20 cellular contexts compared by ENCODE assay signal in genomic region chr1:209855623-209856022, GRCh38. TPM values are rescaled to one million over a fixed set of nuclear protein-coding genes. Genes with fewer than 3 reads are reported as not detected.
DNase-seq lines count a peak whose midpoint lies in the region; ATAC-seq, FAIRE-seq and TF ChIP-seq lines count a peak whose summit lies in the region.
"Had no signal": no experiment of that assay in that cellular context is flagged by ENCODE, and none has a peak within 500 bp of the region (broad histone marks: within the 10 kb centered on the region; RNA-seq: fewer than 3 reads in every experiment).

No MANE protein-coding gene starts in this region.

- no peak overlapping the region for H2AFZ ChIP-seq in HepG2 (ENCODE audit: low read length)

- no TSS peak for BruUV-seq in HepG2 (replicated peaks; lab: Mats Ljungman, UMichigan)

- ATAC-seq in effector memory CD8-positive, alpha-beta T cell (replicated peaks), result no peak
- ATAC-seq in HepG2, result no peak
- ATAC-seq: K562, PC-3, SK-N-SH treated with all-trans-retinoic acid at 6 μM for 48 hours, T-cell had no signal

- H3K36me3 Mint-ChIP-seq in effector memory CD8-positive, alpha-beta T cell (ENCODE audit: insufficient read depth), result peaks cover 34% of the 10 kb centered on the region
- peaks cover 21% of the 10 kb centered on the region for H3K36me3 Mint-ChIP-seq in activated CD4-positive, alpha-beta T cell treated with anti-CD3 and anti-CD28 coated beads, Interleukin-2, amount 10 ng/mL, durations not matched to agents 7 days and 5 days (ENCODE audit: low read depth)

- H3K9me3 ChIP-seq in BLaER1 (peaks cover 13% of the 10 kb centered on the region), HepG2 (ENCODE audit: low read length) (no peaks in the 10 kb centered on the region)

- H4K20me1 ChIP-seq in BLaER1 (no peaks in the 10 kb centered on the region), HepG2 (ENCODE audit: insufficient read depth, low read length) (no peaks in the 10 kb centered on the region)

- H3K36me3 ChIP-seq in BLaER1 (peaks cover 50% of the 10 kb centered on the region), HepG2 (replicated peaks in 1 of 2; ENCODE audit: control insufficient read depth in 1 of 2, insufficient read depth in 2 of 2, low read length in 2 of 2) (peaks cover 8 to 31% of the 10 kb centered on the region in 2 experiments; a peak in 4 of 5 replicates)

- H3K4me1 ChIP-seq in BLaER1 (peaks cover 40% of the 10 kb centered on the region), HepG2 (ENCODE audit: insufficient read depth, low read length) (no peaks in the 10 kb centered on the region)

- no peak overlapping the region for H3K4me3 Mint-ChIP-seq in effector memory CD8-positive, alpha-beta T cell
- no peak overlapping the region for H3K4me3 Mint-ChIP-seq in activated CD4-positive, alpha-beta T cell treated with anti-CD3 and anti-CD28 coated beads, Interleukin-2, amount 10 ng/mL, durations not matched to agents 7 days and 5 days
- H3K4me3 Mint-ChIP-seq: CD14-positive monocyte, T-cell had no signal

- CTCF ChIA-PET in activated CD4-positive, alpha-beta T cell treated with anti-CD3 and anti-CD28 coated beads, Interleukin-2, amount 10 ng/mL, durations not matched to agents 7 days and 5 days (lab: Charles Lee), result interaction anchor here (1.8 kb wide), 1 partner anchor 44 kb away, joined by 4 read pairs; no protein-coding TSS in a partner anchor
- CTCF ChIA-PET in HepG2 (lab: Yijun Ruan, JAX; ENCODE audit: low intra/inter-chr PET ratio, low total read pairs), result no interaction called here

- H3K27ac ChIP-seq in BLaER1, result no peak overlapping the region
- H3K27ac ChIP-seq in HepG2 (ENCODE audit: extremely low read length, insufficient read depth, low read length), result no peak overlapping the region
- H3K27ac ChIP-seq: RWPE1 had no signal

- no peak overlapping the region for H3K9ac ChIP-seq in BLaER1
- H3K9ac ChIP-seq in HepG2 (ENCODE audit: insufficient read depth, low read depth, low read length), result no peak overlapping the region

- peaks cover 0 to under 1% of the 10 kb centered on the region in 2 donors for H3K27me3 Mint-ChIP-seq in effector memory CD8-positive, alpha-beta T cell
- no peaks in the 10 kb centered on the region for H3K27me3 Mint-ChIP-seq in activated CD4-positive, alpha-beta T cell treated with anti-CD3 and anti-CD28 coated beads, Interleukin-2, amount 10 ng/mL, durations not matched to agents 7 days and 5 days
- H3K27me3 Mint-ChIP-seq: T-cell had no signal

- POLR2A ChIA-PET in activated CD4-positive, alpha-beta T cell treated with anti-CD3 and anti-CD28 coated beads, Interleukin-2, amount 10 ng/mL, durations not matched to agents 7 days and 5 days (lab: Charles Lee), result no interaction called here
- POLR2A ChIA-PET in HepG2 (lab: Yijun Ruan, JAX), result interaction anchor here (0.8 kb wide), 1 partner anchor 17 kb away, joined by 3 read pairs; no protein-coding TSS in a partner anchor

- no peak for TF ChIP-seq CTCF in HepG2 (CRISPR knock-in tag; IDR thresholded peaks at IDR 0.05)

- intact Hi-C loops in HepG2 (cut with micrococcal nuclease; ENCODE audit: unreplicated experiment), result no loop called here

- H3K4me3 ChIP-seq in BLaER1 (no peak overlapping the region), HepG2 (replicated peaks in 1 of 3; ENCODE audit: insufficient read depth in 1 of 3, low read depth in 2 of 3, low read length in 3 of 3) (no peak overlapping the region)
- H3K4me3 ChIP-seq: K562 had no signal

- no peaks in the 10 kb centered on the region for H3K27me3 ChIP-seq in BLaER1
- no peaks in the 10 kb centered on the region for H3K27me3 ChIP-seq in HepG2 (ENCODE audit: control insufficient read depth in 1 of 2, insufficient read depth in 2 of 2, low read length in 2 of 2)

- in situ Hi-C loops in HepG2 (cut with HindIII; ENCODE audit: extremely low pct_ligation_motif_present, low pct_unique_long_range_greater_than_20kb), result loop anchor here (25.0 kb wide), 1 partner anchor 457 kb away; no protein-coding TSS in a partner anchor

- peak; percentile 91 for DNase-seq in DMS 273 (lab: John Stamatoyannopoulos, UW; ENCODE audit: unreplicated experiment)
- peak; percentile 95 for DNase-seq in NCI-H69 (lab: John Stamatoyannopoulos, UW)
- DNase-seq in effector memory CD8-positive, alpha-beta T cell, result no peak
- DNase-seq in activated CD4-positive, alpha-beta T cell treated with anti-CD3 and anti-CD28 coated beads, Interleukin-2, amount 10 ng/mL, durations not matched to agents 7 days and 5 days, result no peak
- no peak for DNase-seq in HepG2 (ENCODE audit: low spot score)
- no peak for DNase-seq in GOT3 (lab: John Stamatoyannopoulos, UW)
- DNase-seq: ACHN, GDM1, HCEC 1CT, NCI-H1105, NCI-H1930, PC-3, SIG-M5, T-cell had no signal

- no peak for FAIRE-seq in HepG2 (lab: Jason Lieb, UNC)
- FAIRE-seq: GM19239, K562 had no signal

- no peak for TF ChIP-seq POLR2A in HepG2 (IDR thresholded peaks at IDR 0.05; ENCODE audit: insufficient read depth in 1 of 2, low read depth in 2 of 2, low read length in 2 of 2)

- H3K9me3 Mint-ChIP-seq in effector memory CD8-positive, alpha-beta T cell, result no peaks in the 10 kb centered on the region
- no peaks in the 10 kb centered on the region for H3K9me3 Mint-ChIP-seq in activated CD4-positive, alpha-beta T cell treated with anti-CD3 and anti-CD28 coated beads, Interleukin-2, amount 10 ng/mL, durations not matched to agents 7 days and 5 days
- H3K9me3 Mint-ChIP-seq: T-cell had no signal

- no peak for TF ChIP-seq EP300 in HepG2 (IDR thresholded peaks at IDR 0.05; ENCODE audit: low read depth in 2 of 2, low read length in 2 of 2)
- TF ChIP-seq EP300 in HepG2 (CRISPR knock-in tag; IDR thresholded peaks at IDR 0.05; ENCODE audit: borderline replicate concordance), result no peak

- TF ChIP-seq RAD21 in HepG2 (CRISPR knock-in tag; IDR thresholded peaks at IDR 0.05), result no peak

- WGBS in HepG2 (ENCODE audit: low lambda C conversion rate), result 100% methylated on average over 2 of the region's 5 CpGs

- H3K27ac Mint-ChIP-seq in effector memory CD8-positive, alpha-beta T cell, result peak overlapping the region; percentile 22 to 65
- no peak overlapping the region for H3K27ac Mint-ChIP-seq in activated CD4-positive, alpha-beta T cell treated with anti-CD3 and anti-CD28 coated beads, Interleukin-2, amount 10 ng/mL, durations not matched to agents 7 days and 5 days

- H3K4me2 ChIP-seq in BLaER1 (peak overlapping the region; percentile 38), HepG2 (ENCODE audit: low read depth, low read length) (no peak overlapping the region)

- H3K79me2 ChIP-seq in HepG2 (ENCODE audit: insufficient read depth, low read length), result no peaks in the 10 kb centered on the region

- no peaks in the 10 kb centered on the region for H3K4me1 Mint-ChIP-seq in effector memory CD8-positive, alpha-beta T cell (ENCODE audit: low read depth in 2 of 2)
- H3K4me1 Mint-ChIP-seq in activated CD4-positive, alpha-beta T cell treated with anti-CD3 and anti-CD28 coated beads, Interleukin-2, amount 10 ng/mL, durations not matched to agents 7 days and 5 days, result peaks cover 6% of the 10 kb centered on the region

RNA-seq across cellular contexts. Expression of gene UTP25, which starts 27.9 kb away (rescaled TPM):
- total RNA-seq in activated CD4-positive, alpha-beta T cell treated with anti-CD3 and anti-CD28 coated beads, Interleukin-2, amount 10 ng/mL, durations not matched to agents 7 days and 5 days, result 1 to 10 TPM; 8.4 to 9.5 TPM
- total RNA-seq in HepG2 (2016; rRNA removed; fragmentation: Illumina TruSeq; extraction: Trizol), result 5.7 and 6.6 TPM in 2 replicates
- total RNA-seq in HepG2 (2016; cell fraction: cytosol; rRNA removed; fragmentation: Illumina TruSeq; extraction: Trizol; ENCODE audit: low read depth), result 0.53 and 0.81 TPM in 2 replicates
- total RNA-seq in HepG2 (2016; cell fraction: insoluble cytoplasmic fraction; rRNA removed; fragmentation: Illumina TruSeq; extraction: Trizol), result 5.6 and 6.7 TPM in 2 replicates
- 1.3 and 1.5 TPM in 2 replicates for total RNA-seq in HepG2 (2016; cell fraction: membrane; rRNA removed; fragmentation: Illumina TruSeq; extraction: Trizol)
- total RNA-seq in HepG2 (2016; cell fraction: nucleus; rRNA removed; fragmentation: Illumina TruSeq; extraction: Trizol), result 8.4 and 8.5 TPM in 2 replicates
- 4.4 and 4.8 TPM in 2 replicates for polyA plus RNA-seq in HepG2 (2011; rRNA removed)
- polyA plus RNA-seq in HepG2 (2011; cell fraction: cytosol; rRNA removed), result 2.2 and 3.6 TPM in 2 replicates
- 4.4 and 4.6 TPM in 2 replicates for polyA plus RNA-seq in HepG2 (2011; cell fraction: nucleus; rRNA removed)
- 3.8 and 4.2 TPM in 2 replicates for polyA plus RNA-seq in HepG2 (2012)
- polyA plus RNA-seq in HepG2 (2016; cell fraction: cytosol; fragmentation: Illumina TruSeq; extraction: Trizol; ENCODE audit: low read depth), result 0.15 and 0.20 TPM in 2 replicates
- polyA plus RNA-seq in HepG2 (2016; cell fraction: insoluble cytoplasmic fraction; fragmentation: Illumina TruSeq; extraction: Trizol; ENCODE audit: low read depth), result 5.4 and 5.9 TPM in 2 replicates
- 0.49 and 0.59 TPM in 2 replicates for polyA plus RNA-seq in HepG2 (2016; cell fraction: membrane; fragmentation: Illumina TruSeq; extraction: Trizol; ENCODE audit: low read depth)
- polyA plus RNA-seq in HepG2 (2016; cell fraction: nucleus; fragmentation: Illumina TruSeq; extraction: Trizol; ENCODE audit: insufficient read depth, low read depth), result 4.6 and 5.1 TPM in 2 replicates
- 7.4 and 25.4 TPM in 2 replicates for polyA minus RNA-seq in HepG2 (2011; rRNA and poly(A)+ RNA removed; ENCODE audit: low replicate concordance)
- polyA minus RNA-seq in HepG2 (2011; cell fraction: cytosol; rRNA and poly(A)+ RNA removed), result 2.7 and 4.1 TPM in 2 replicates
- 24.7 and 28.3 TPM in 2 replicates for polyA minus RNA-seq in HepG2 (2011; cell fraction: nucleus; rRNA and poly(A)+ RNA removed)

RNA-seq across cellular contexts. Expression of gene IRF6, which starts 49.7 kb away (rescaled TPM):
- not detected for total RNA-seq in activated CD4-positive, alpha-beta T cell treated with anti-CD3 and anti-CD28 coated beads, Interleukin-2, amount 10 ng/mL, durations not matched to agents 7 days and 5 days
- total RNA-seq in HepG2 (2016; rRNA removed; fragmentation: Illumina TruSeq; extraction: Trizol), result 0.02 TPM in 1 of 2 replicates, not detected in the other
- total RNA-seq in HepG2 (2016; cell fraction: cytosol; rRNA removed; fragmentation: Illumina TruSeq; extraction: Trizol; ENCODE audit: low read depth), result not detected in 2 replicates
- not detected in 2 replicates for total RNA-seq in HepG2 (2016; cell fraction: insoluble cytoplasmic fraction; rRNA removed; fragmentation: Illumina TruSeq; extraction: Trizol)
- total RNA-seq in HepG2 (2016; cell fraction: membrane; rRNA removed; fragmentation: Illumina TruSeq; extraction: Trizol), result not detected in 2 replicates
- not detected in 2 replicates for total RNA-seq in HepG2 (2016; cell fraction: nucleus; rRNA removed; fragmentation: Illumina TruSeq; extraction: Trizol)
- 0.05 TPM in 1 of 2 replicates, not detected in the other for polyA plus RNA-seq in HepG2 (2011; rRNA removed)
- polyA plus RNA-seq in HepG2 (2011; cell fraction: cytosol; rRNA removed), result 0.01 and 0.05 TPM in 2 replicates
- not detected in 2 replicates for polyA plus RNA-seq in HepG2 (2011; cell fraction: nucleus; rRNA removed)
- not detected in 2 replicates for polyA plus RNA-seq in HepG2 (2012)
- not detected in 2 replicates for polyA plus RNA-seq in HepG2 (2016; cell fraction: cytosol; fragmentation: Illumina TruSeq; extraction: Trizol; ENCODE audit: low read depth)
- polyA plus RNA-seq in HepG2 (2016; cell fraction: insoluble cytoplasmic fraction; fragmentation: Illumina TruSeq; extraction: Trizol; ENCODE audit: low read depth), result not detected in 2 replicates
- polyA plus RNA-seq in HepG2 (2016; cell fraction: membrane; fragmentation: Illumina TruSeq; extraction: Trizol; ENCODE audit: low read depth), result not detected in 2 replicates
- polyA plus RNA-seq in HepG2 (2016; cell fraction: nucleus; fragmentation: Illumina TruSeq; extraction: Trizol; ENCODE audit: insufficient read depth, low read depth), result not detected in 2 replicates
- 0.70 TPM in 1 of 2 replicates, not detected in the other for polyA minus RNA-seq in HepG2 (2011; rRNA and poly(A)+ RNA removed; ENCODE audit: low replicate concordance)
- polyA minus RNA-seq in HepG2 (2011; cell fraction: cytosol; rRNA and poly(A)+ RNA removed), result not detected in 2 replicates
- polyA minus RNA-seq in HepG2 (2011; cell fraction: nucleus; rRNA and poly(A)+ RNA removed), result not detected in 2 replicates

Comparison
In these comparisons a context has a peak if more than half of its experiments do, and no peak if none do; other contexts are left out.
1. DNase-seq: peak in DMS 273 (single experiment) and NCI-H69 (single experiment); none in effector memory CD8-positive, alpha-beta T cell (0 of 3), activated CD4-positive, alpha-beta T cell treated with anti-CD3 and anti-CD28 coated beads, Interleukin-2, amount 10 ng/mL, durations not matched to agents 7 days and 5 days (single experiment), HepG2 (single experiment) and GOT3 (single experiment).